In genomic region chr11:123741159-123741951, GRCh38 we compare ENCODE assay signal across 8 cellular contexts. TPM values are rescaled to one million over a fixed set of nuclear protein-coding genes. Genes with fewer than 3 reads are reported as not detected.
A peak's percentile ranks its signal among the peaks of the same experiment; 100 is the strongest.
DNase-seq lines count a peak whose midpoint lies in the region; ATAC-seq and TF ChIP-seq lines count a peak whose summit lies in the region.

TSS of gene ZNF202 (minus strand) at chr11:123741660. CDS start at chr11:123730888, 10,772 bp downstream.

- TF ChIP-seq CTCF in C4-2B (conservative IDR thresholded peaks at IDR 0.05), result peak; percentile 24; the same call in 1 of the 2 replicates

- intact Hi-C loops in left colon (cut with DNase I, micrococcal nuclease), result no loop called here

- ATAC-seq in GM19328 (IDR thresholded peaks at IDR 0.05; ENCODE audit: unreplicated experiment), result peak; percentile 99
- ATAC-seq in HG03469 (IDR thresholded peaks at IDR 0.05; ENCODE audit: unreplicated experiment), result peak; percentile 99
- ATAC-seq in left colon, result peak; percentile 98

- H3K27ac ChIP-seq in C4-2B (peak within 1 kb of the TSS; percentile 68), cingulate gyrus (ENCODE audit: low read depth, low read length) (peak within 1 kb of the TSS; percentile 77)

- DNase-seq in NCI-H526 (lab: John Stamatoyannopoulos, UW) (peak; percentile 95 to 100), left colon (peak; percentile 89 to 95)
- peak; percentile 95 for DNase-seq in activated CD4-positive, alpha-beta T cell treated with anti-CD3 and anti-CD28 coated beads for 48 hours
- DNase-seq in stimulated activated CD4-positive, alpha-beta T cell treated with anti-CD3 and anti-CD28 coated beads, Interleukin-1b, Interleukin-23, amount 100 ng/mL, for 4 hours (ENCODE audit: low read depth in 2 of 2), result peak; percentile 86 to 89

RNA-seq across cellular contexts. Expression of gene ZNF202, which starts in this region (rescaled TPM):
- total RNA-seq in left colon, result 1 to 10 TPM; 7.5 to 7.7 TPM

Comparison
In these comparisons a context has a peak if more than half of its experiments do, and no peak if none do; other contexts are left out.
1. Peak in every context shown above with its lines: DNase-seq, ATAC-seq and H3K27ac ChIP-seq.